In the genomic region with DNA sequence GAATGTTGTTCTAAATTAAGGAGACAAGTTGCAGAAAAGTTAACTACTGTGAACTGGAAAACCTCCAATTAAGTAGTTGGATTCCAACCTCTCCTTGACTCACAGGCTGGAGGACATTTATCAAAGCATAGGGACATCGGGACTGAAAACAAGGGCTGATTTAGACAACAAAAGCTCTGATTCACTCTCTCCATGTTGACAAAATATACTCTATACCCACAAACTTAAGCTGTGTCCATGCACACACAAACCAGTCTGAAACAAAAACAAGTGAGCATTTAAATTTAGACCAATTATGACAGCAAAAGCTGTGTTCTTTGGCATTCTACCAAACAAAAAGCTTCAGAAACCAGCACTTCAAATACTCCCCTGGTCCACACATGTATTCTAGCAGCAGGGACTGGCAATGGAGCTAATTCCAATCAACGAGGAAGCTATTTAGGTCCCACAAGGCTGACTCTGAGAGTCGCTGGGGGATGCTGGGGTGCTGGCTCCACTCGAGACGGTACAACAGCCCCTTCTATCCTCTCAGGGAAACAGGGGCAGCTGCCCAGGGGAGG, we compare ENCODE assay signal across 15 cellular contexts.
DNase-seq lines count a peak whose midpoint lies in the region; ATAC-seq and TF ChIP-seq lines count a peak whose summit lies in the region.
"Had no signal": no experiment of that assay in that cellular context is flagged by ENCODE, and none has a peak within 500 bp of the region (broad histone marks: within the 10 kb centered on the region; RNA-seq: fewer than 3 reads in every experiment).

No MANE protein-coding gene starts in this region.

- H3K27me3 Mint-ChIP-seq in GM23338 (ENCODE audit: insufficient read depth, low read depth, poor library complexity) (peaks cover 3% of the 10 kb centered on the region), chondrocyte (ENCODE audit: low read depth) (no peaks in the 10 kb centered on the region)

- 4 to 9% methylated on average over 5 of the region's 5 CpGs for WGBS in aorta, 2 donors

- H3K27ac ChIP-seq in GM23338 (ENCODE audit: low read depth): no peak overlapping the region
- H3K27ac ChIP-seq in aorta (ENCODE audit: low read depth in 1 of 2, low read length in 2 of 2): no peak overlapping the region
- H3K27ac ChIP-seq: SK-N-MC, testis had no signal

- H3K9me3 ChIP-seq in aorta (ENCODE audit: control insufficient read depth, low read length): no peaks in the 10 kb centered on the region
- H3K9me3 ChIP-seq: testis had no signal

- no peak for TF ChIP-seq CTCF in GM23338 (conservative IDR thresholded peaks at IDR 0.05; ENCODE audit: low read depth in 2 of 2)
- TF ChIP-seq CTCF in foreskin fibroblast (IDR thresholded peaks at IDR 0.05; ENCODE audit: low read depth, low read length): no peak
- no peak for TF ChIP-seq CTCF in chondrocyte (IDR thresholded peaks at IDR 0.05)

- ATAC-seq in GM23338 (no peak; the same call in 2 of the 3 replicates), aorta (ENCODE audit: low FRiP score) (no peak), HG02973 (IDR thresholded peaks at IDR 0.05; ENCODE audit: unreplicated experiment) (no peak)

- H3K79me2 ChIP-seq in GM23338 (replicated peaks; ENCODE audit: insufficient read depth): no peaks in the 10 kb centered on the region

- no peaks in the 10 kb centered on the region for H3K9me2 ChIP-seq in GM23338 (ENCODE audit: insufficient read depth)

- no peaks in the 10 kb centered on the region for H4K20me1 ChIP-seq in GM23338 (replicated peaks; ENCODE audit: insufficient read depth)

- H3K27ac Mint-ChIP-seq in GM23338 (no peak overlapping the region), chondrocyte (ENCODE audit: unreplicated experiment) (no peak overlapping the region)
- H3K27ac Mint-ChIP-seq: IgD-negative memory B cell had no signal

- H3K4me1 Mint-ChIP-seq in GM23338: no peaks in the 10 kb centered on the region
- H3K4me1 Mint-ChIP-seq in chondrocyte (ENCODE audit: low read depth): peaks cover 21% of the 10 kb centered on the region
- H3K4me1 Mint-ChIP-seq: IgD-negative memory B cell had no signal

- DNase-seq in GM23338 (ENCODE audit: low spot score): peak; percentile 22
- DNase-seq in NCI-H748 treated with DMSO at 0.1 percent for 48 hours (lab: John Stamatoyannopoulos, UW): peak; percentile 10
- peak; percentile 67 for DNase-seq in foreskin fibroblast
- peak; percentile 49 for DNase-seq in pons (ENCODE audit: low spot score)
- no peak for DNase-seq in NOMO-1 treated with dmso at 0.1 percent for 144 hours (lab: John Stamatoyannopoulos, UW; ENCODE audit: unreplicated experiment)
- DNase-seq in aorta: no peak
- no peak for DNase-seq in chondrocyte (ENCODE audit: low spot score)
- DNase-seq: activated CD4-positive, CD25-positive, alpha-beta regulatory T cell treated with anti-CD3 and anti-CD28 coated beads, Interleukin-2, amount 50 U/mL, for 72 hours; activated gamma-delta T cell treated with Interleukin-2 at 50 U/mL for 16 hours; effector memory CD4-positive, alpha-beta T cell; NCI-H2227 treated with DMSO at 0.1 percent for 48 hours; testis had no signal

- H3K36me3 Mint-ChIP-seq in GM23338 (ENCODE audit: low read depth) (no peaks in the 10 kb centered on the region), chondrocyte (ENCODE audit: low read depth) (no peaks in the 10 kb centered on the region)
- H3K36me3 Mint-ChIP-seq: IgD-negative memory B cell had no signal

- intact Hi-C loops in aorta (cut with DNase I): no loop called here

- no peaks in the 10 kb centered on the region for H3K36me3 ChIP-seq in GM23338 (ENCODE audit: insufficient read depth)
- H3K36me3 ChIP-seq in aorta (ENCODE audit: control insufficient read depth in 1 of 2, insufficient read depth in 2 of 2, low read length in 1 of 2): no peaks in the 10 kb centered on the region

- H3K4me3 Mint-ChIP-seq in GM23338 (no peak overlapping the region), chondrocyte (ENCODE audit: unreplicated experiment) (no peak overlapping the region)
- H3K4me3 Mint-ChIP-seq: IgD-negative memory B cell had no signal

- H3K4me3 ChIP-seq in GM23338 (no peak overlapping the region), foreskin fibroblast (ENCODE audit: low read depth in 1 of 2, low read length in 2 of 2) (no peak overlapping the region), aorta (ENCODE audit: low read length in 2 of 2) (no peak overlapping the region)
- H3K4me3 ChIP-seq: SK-N-MC, testis had no signal

- H3K27me3 ChIP-seq in GM23338 (ENCODE audit: insufficient read depth) (no peaks in the 10 kb centered on the region), aorta (ENCODE audit: control insufficient read depth in 1 of 2, insufficient read depth in 2 of 2, low read length in 1 of 2) (no peaks in the 10 kb centered on the region)
- H3K27me3 ChIP-seq: testis had no signal

- H3F3A ChIP-seq in GM23338 (replicated peaks; ENCODE audit: low read depth): no peaks in the 10 kb centered on the region

- H3K9me3 Mint-ChIP-seq in GM23338 (no peaks in the 10 kb centered on the region), chondrocyte (ENCODE audit: low read depth) (no peaks in the 10 kb centered on the region)

- H2AFZ ChIP-seq in GM23338: peak overlapping the region; percentile 53; the same call in 1 of the 2 replicates

- H3K4me1 ChIP-seq in GM23338 (ENCODE audit: insufficient read depth): no peaks in the 10 kb centered on the region
- peaks cover 2 to 5% of the 10 kb centered on the region in 2 donors for H3K4me1 ChIP-seq in aorta (ENCODE audit: control insufficient read depth in 1 of 2, insufficient read depth in 2 of 2, low read length in 2 of 2)
- H3K4me1 ChIP-seq: testis had no signal

- H3K4me2 ChIP-seq in GM23338: no peak overlapping the region

TF ChIP-seq in GM23338, 12 proteins besides CTCF, POLR2A, EP300 and RAD21 (continues in another document):
- TF ChIP-seq ZNF331 (CRISPR knock-in tag; IDR thresholded peaks at IDR 0.05; ENCODE audit: low read depth) (no peak), STAT1 (IDR thresholded peaks at IDR 0.05; ENCODE audit: unreplicated experiment) (no peak), POLR2AphosphoS5 (IDR thresholded peaks at IDR 0.05; ENCODE audit: low read depth) (no peak), CREB1 (CRISPR knock-in tag; IDR thresholded peaks at IDR 0.05; ENCODE audit: low read depth) (no peak)
- TF ChIP-seq, protein P1, sequence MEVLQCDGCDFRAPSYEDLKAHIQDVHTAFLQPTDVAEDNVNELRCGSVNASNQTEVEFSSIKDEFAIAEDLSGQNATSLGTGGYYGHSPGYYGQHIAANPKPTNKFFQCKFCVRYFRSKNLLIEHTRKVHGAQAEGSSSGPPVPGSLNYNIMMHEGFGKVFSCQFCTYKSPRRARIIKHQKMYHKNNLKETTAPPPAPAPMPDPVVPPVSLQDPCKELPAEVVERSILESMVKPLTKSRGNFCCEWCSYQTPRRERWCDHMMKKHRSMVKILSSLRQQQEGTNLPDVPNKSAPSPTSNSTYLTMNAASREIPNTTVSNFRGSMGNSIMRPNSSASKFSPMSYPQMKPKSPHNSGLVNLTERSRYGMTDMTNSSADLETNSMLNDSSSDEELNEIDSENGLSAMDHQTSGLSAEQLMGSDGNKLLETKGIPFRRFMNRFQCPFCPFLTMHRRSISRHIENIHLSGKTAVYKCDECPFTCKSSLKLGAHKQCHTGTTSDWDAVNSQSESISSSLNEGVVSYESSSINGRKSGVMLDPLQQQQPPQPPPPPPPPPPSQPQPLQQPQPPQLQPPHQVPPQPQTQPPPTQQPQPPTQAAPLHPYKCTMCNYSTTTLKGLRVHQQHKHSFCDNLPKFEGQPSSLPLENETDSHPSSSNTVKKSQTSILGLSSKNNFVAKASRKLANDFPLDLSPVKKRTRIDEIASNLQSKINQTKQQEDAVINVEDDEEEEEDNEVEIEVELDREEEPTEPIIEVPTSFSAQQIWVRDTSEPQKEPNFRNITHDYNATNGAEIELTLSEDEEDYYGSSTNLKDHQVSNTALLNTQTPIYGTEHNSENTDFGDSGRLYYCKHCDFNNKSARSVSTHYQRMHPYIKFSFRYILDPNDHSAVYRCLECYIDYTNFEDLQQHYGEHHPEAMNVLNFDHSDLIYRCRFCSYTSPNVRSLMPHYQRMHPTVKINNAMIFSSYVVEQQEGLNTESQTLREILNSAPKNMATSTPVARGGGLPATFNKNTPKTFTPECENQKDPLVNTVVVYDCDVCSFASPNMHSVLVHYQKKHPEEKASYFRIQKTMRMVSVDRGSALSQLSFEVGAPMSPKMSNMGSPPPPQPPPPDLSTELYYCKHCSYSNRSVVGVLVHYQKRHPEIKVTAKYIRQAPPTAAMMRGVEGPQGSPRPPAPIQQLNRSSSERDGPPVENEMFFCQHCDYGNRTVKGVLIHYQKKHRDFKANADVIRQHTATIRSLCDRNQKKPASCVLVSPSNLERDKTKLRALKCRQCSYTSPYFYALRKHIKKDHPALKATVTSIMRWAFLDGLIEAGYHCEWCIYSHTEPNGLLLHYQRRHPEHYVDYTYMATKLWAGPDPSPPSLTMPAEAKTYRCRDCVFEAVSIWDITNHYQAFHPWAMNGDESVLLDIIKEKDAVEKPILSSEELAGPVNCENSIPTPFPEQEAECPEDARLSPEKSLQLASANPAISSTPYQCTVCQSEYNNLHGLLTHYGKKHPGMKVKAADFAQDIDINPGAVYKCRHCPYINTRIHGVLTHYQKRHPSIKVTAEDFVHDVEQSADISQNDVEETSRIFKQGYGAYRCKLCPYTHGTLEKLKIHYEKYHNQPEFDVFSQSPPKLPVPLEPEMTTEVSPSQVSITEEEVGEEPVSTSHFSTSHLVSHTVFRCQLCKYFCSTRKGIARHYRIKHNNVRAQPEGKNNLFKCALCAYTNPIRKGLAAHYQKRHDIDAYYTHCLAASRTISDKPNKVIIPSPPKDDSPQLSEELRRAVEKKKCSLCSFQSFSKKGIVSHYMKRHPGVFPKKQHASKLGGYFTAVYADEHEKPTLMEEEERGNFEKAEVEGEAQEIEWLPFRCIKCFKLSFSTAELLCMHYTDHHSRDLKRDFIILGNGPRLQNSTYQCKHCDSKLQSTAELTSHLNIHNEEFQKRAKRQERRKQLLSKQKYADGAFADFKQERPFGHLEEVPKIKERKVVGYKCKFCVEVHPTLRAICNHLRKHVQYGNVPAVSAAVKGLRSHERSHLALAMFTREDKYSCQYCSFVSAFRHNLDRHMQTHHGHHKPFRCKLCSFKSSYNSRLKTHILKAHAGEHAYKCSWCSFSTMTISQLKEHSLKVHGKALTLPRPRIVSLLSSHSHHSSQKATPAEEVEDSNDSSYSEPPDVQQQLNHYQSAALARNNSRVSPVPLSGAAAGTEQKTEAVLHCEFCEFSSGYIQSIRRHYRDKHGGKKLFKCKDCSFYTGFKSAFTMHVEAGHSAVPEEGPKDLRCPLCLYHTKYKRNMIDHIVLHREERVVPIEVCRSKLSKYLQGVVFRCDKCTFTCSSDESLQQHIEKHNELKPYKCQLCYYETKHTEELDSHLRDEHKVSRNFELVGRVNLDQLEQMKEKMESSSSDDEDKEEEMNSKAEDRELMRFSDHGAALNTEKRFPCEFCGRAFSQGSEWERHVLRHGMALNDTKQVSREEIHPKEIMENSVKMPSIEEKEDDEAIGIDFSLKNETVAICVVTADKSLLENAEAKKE (CRISPR knock-in tag; IDR thresholded peaks at IDR 0.05): no peak

Comparison
In these comparisons a context has a peak if more than half of its experiments do, and no peak if none do; other contexts are left out.
1. DNase-seq: peak in GM23338 (single experiment), NCI-H748 treated with DMSO at 0.1 percent for 48 hours (single experiment), foreskin fibroblast (2 of 2) and pons (single experiment); none in NOMO-1 treated with dmso at 0.1 percent for 144 hours (single experiment), aorta (0 of 2) and chondrocyte (single experiment).